Comparison of ENCODE assay signal across 9 cellular contexts in genomic region chr2:161426788-161427412, GRCh38. TPM values are rescaled to one million over a fixed set of nuclear protein-coding genes. Genes with fewer than 3 reads are reported as not detected.
A peak's percentile ranks its signal among the peaks of the same experiment; 100 is the strongest.
DNase-seq lines count a peak whose midpoint lies in the region; ATAC-seq and TF ChIP-seq lines count a peak whose summit lies in the region.
"Had no signal": no experiment of that assay in that cellular context is flagged by ENCODE, and none has a peak within 500 bp of the region (broad histone marks: within the 10 kb centered on the region; RNA-seq: fewer than 3 reads in every experiment).

No MANE protein-coding gene starts in this region.

- peaks cover 79% of the 10 kb centered on the region for H3K27me3 Mint-ChIP-seq in activated CD4-positive, alpha-beta memory T cell treated with anti-CD3 and anti-CD28 coated beads, Interleukin-2, amount 10 ng/mL, durations not matched to agents 7 days and 5 days

- H3K9me3 Mint-ChIP-seq in activated CD4-positive, alpha-beta memory T cell treated with anti-CD3 and anti-CD28 coated beads, Interleukin-2, amount 10 ng/mL, durations not matched to agents 7 days and 5 days, result no peaks in the 10 kb centered on the region

- H3K27ac Mint-ChIP-seq in activated CD4-positive, alpha-beta memory T cell treated with anti-CD3 and anti-CD28 coated beads, Interleukin-2, amount 10 ng/mL, durations not matched to agents 7 days and 5 days, result no peak overlapping the region

- DNase-seq in GM12865 (ENCODE audit: low read depth), result no peak
- peak; percentile 23 for DNase-seq in activated CD4-positive, alpha-beta memory T cell treated with anti-CD3 and anti-CD28 coated beads, Interleukin-2, amount 10 ng/mL, durations not matched to agents 7 days and 5 days
- peak; percentile 53 for DNase-seq in fibroblast of pulmonary artery (ENCODE audit: low read depth)
- DNase-seq in retina, result peak; percentile 74
- no peak for DNase-seq in G401 (ENCODE audit: low spot score)
- DNase-seq in COLO829 (ENCODE audit: low spot score), result no peak
- no peak for DNase-seq in NCI-H524 treated with DMSO at 0.1 percent for 48 hours (lab: John Stamatoyannopoulos, UW)
- DNase-seq: NCI-H524 had no signal

- ATAC-seq in HG02938 (IDR thresholded peaks at IDR 0.05; ENCODE audit: unreplicated experiment), result no peak

- POLR2A ChIA-PET in activated CD4-positive, alpha-beta memory T cell treated with anti-CD3 and anti-CD28 coated beads, Interleukin-2, amount 10 ng/mL, durations not matched to agents 7 days and 5 days (lab: Charles Lee), result no interaction called here

- TF ChIP-seq CTCF in GM12865 (IDR thresholded peaks at IDR 0.05; ENCODE audit: insufficient read depth, low read depth, low read length, missing control alignments) (peak; percentile 6), fibroblast of pulmonary artery (IDR thresholded peaks at IDR 0.05; ENCODE audit: low read length, missing control alignments) (peak; percentile 74)

- H3K4me1 Mint-ChIP-seq in activated CD4-positive, alpha-beta memory T cell treated with anti-CD3 and anti-CD28 coated beads, Interleukin-2, amount 10 ng/mL, durations not matched to agents 7 days and 5 days, result peaks cover 32% of the 10 kb centered on the region

- in situ Hi-C loops in G401 (cut with HindIII; ENCODE audit: low sequenced_read_pairs), result no loop called here

- CTCF ChIA-PET in activated CD4-positive, alpha-beta memory T cell treated with anti-CD3 and anti-CD28 coated beads, Interleukin-2, amount 10 ng/mL, durations not matched to agents 7 days and 5 days (lab: Charles Lee), result no interaction called here

- peak overlapping the region; percentile 54 for H3K4me3 Mint-ChIP-seq in activated CD4-positive, alpha-beta memory T cell treated with anti-CD3 and anti-CD28 coated beads, Interleukin-2, amount 10 ng/mL, durations not matched to agents 7 days and 5 days

- H3K4me3 ChIP-seq in GM12865 (ENCODE audit: low read depth, low read length) (no peak overlapping the region), fibroblast of pulmonary artery (replicated peaks; ENCODE audit: low read depth, low read length) (no peak overlapping the region)

- peaks cover 18% of the 10 kb centered on the region for H3K36me3 Mint-ChIP-seq in activated CD4-positive, alpha-beta memory T cell treated with anti-CD3 and anti-CD28 coated beads, Interleukin-2, amount 10 ng/mL, durations not matched to agents 7 days and 5 days (ENCODE audit: low read depth)

RNA-seq across cellular contexts. Expression of gene TBR1, which starts 10.8 kb away (rescaled TPM):
- not detected for total RNA-seq in activated CD4-positive, alpha-beta memory T cell treated with anti-CD3 and anti-CD28 coated beads, Interleukin-2, amount 10 ng/mL, durations not matched to agents 7 days and 5 days
- total RNA-seq in G401 (2014; rRNA removed; shearing (Covaris generic)), result not detected in 2 replicates

Comparison
In these comparisons a context has a peak if more than half of its experiments do, and no peak if none do; other contexts are left out.
1. DNase-seq: peak in activated CD4-positive, alpha-beta memory T cell treated with anti-CD3 and anti-CD28 coated beads, Interleukin-2, amount 10 ng/mL, durations not matched to agents 7 days and 5 days (single experiment), fibroblast of pulmonary artery (single experiment) and retina (single experiment); none in GM12865 (single experiment), G401 (single experiment), COLO829 (single experiment) and NCI-H524 treated with DMSO at 0.1 percent for 48 hours (single experiment).